1 cellular context compared by ENCODE assay signal in genomic region chr6:31971993-31972708, GRCh38.
TF ChIP-seq lines count a peak whose summit lies in the region.

Gene DXO (minus strand): TSS chr6:31972138. CDS start chr6:31971675, 463 bp downstream.

TF ChIP-seq in SK-N-SH, 30 proteins besides CTCF, POLR2A, EP300 and RAD21 (continued from another document):
- no peak for TF ChIP-seq REST (IDR thresholded peaks at IDR 0.05; ENCODE audit: low read depth, low read length)
- no peak for TF ChIP-seq USF2 (IDR thresholded peaks at IDR 0.05; ENCODE audit: borderline replicate concordance, low read depth, low read length)
- peak; percentile 92 for TF ChIP-seq MAX (IDR thresholded peaks at IDR 0.05; ENCODE audit: low read depth)
- TF ChIP-seq USF1 (IDR thresholded peaks at IDR 0.05; ENCODE audit: borderline replicate concordance, low read depth) = peak; percentile 60
- no peak for TF ChIP-seq FOXM1 (IDR thresholded peaks at IDR 0.05; ENCODE audit: low read depth)
- TF ChIP-seq FOSL2 (IDR thresholded peaks at IDR 0.05; ENCODE audit: borderline replicate concordance, low read depth) = no peak; the same call in 1 of the 2 replicates
